ENCODE assay signal across 32 cellular contexts in the genomic region with DNA sequence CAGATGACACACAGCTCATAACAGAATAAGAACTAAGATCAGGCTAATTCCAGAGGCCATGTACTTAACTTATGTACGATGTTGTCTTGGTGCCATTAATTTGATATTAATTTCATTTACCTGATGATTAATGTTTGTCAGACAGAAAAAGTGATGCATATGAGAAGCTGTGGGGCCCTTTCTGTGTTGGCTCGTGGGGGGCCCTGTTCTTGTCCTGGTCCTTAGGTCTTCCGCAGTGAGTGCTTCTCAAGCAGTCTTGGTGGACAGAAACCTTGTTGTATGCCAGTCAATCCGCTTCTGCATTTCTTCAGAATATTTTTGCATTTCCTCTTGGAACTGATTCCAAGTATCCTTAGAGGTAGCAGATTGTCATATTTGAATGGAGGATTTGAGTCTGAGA.
"Had no signal": no experiment of that assay in that cellular context is flagged by ENCODE, and none has a peak within 500 bp of the region (broad histone marks: within the 10 kb centered on the region; RNA-seq: fewer than 3 reads in every experiment).

No MANE protein-coding gene starts in this region.

- DNase-seq: activated B cell treated with CpG ODN at 0.5 μM for 24 hours; activated CD4-positive, alpha-beta memory T cell treated with anti-CD3 and anti-CD28 coated beads for 36 hours; activated CD4-positive, alpha-beta T cell treated with anti-CD3 and anti-CD28 coated beads for 48 hours; activated CD4-positive, alpha-beta T cell treated with anti-CD3 and anti-CD28 coated beads, Interleukin-2, amount 50 U/mL, for 1 hour; activated CD8-positive, alpha-beta memory T cell treated with anti-CD3 and anti-CD28 coated beads, Interleukin-2, amount 10 ng/mL, durations not matched to agents 7 days and 5 days; activated CD8-positive, alpha-beta memory T cell treated with anti-CD3 and anti-CD28 coated beads, Interleukin-2, amount 50 U/mL, for 4 hours; activated CD8-positive, alpha-beta T cell treated with anti-CD3 and anti-CD28 coated beads, Interleukin-2, amount 10 ng/mL, durations not matched to agents 7 days and 5 days; activated effector memory CD4-positive, alpha-beta T cell treated with Interleukin-2 at 50 U/mL for 16 hours; activated gamma-delta T cell treated with Interleukin-2 at 50 U/mL for 16 hours; activated naive CD4-positive, alpha-beta T cell treated with anti-CD3 and anti-CD28 coated beads, Interleukin-2, amount 50 U/mL, for 16 hours; activated naive CD4-positive, alpha-beta T cell treated with Interleukin-2 at 50 U/mL for 16 hours; amygdala; aorta; body of pancreas; caudate nucleus; cortex of kidney; dermis blood vessel endothelial cell; effector CD4-positive, alpha-beta T cell; effector memory CD8-positive, alpha-beta T cell; esophagus squamous epithelium; foreskin melanocyte; heart right ventricle; T-cell; T1000; WERI-Rb-1 had no signal

- H3K9me3 Mint-ChIP-seq: activated B cell treated with CpG ODN at 0.5 μM for 24 hours; activated CD4-positive, alpha-beta memory T cell treated with anti-CD3 and anti-CD28 coated beads for 36 hours; activated T-helper 17 cell treated with anti-CD3 and anti-CD28 coated beads, Interleukin-2, amount 50 U/mL, for 72 hours; effector memory CD8-positive, alpha-beta T cell; T-cell; T-helper 1 cell treated with Interleukin-12 subunit alpha and Interleukin-12 subunit beta and Interleukin-4 antibody, amounts not matched to agents 30 μg/mL and 1 μg/mL, for 36 hours; T-helper 2 cell treated with Interferon-gamma antibody and Interleukin-4, amounts not matched to agents 5 μg/mL and 100 μg/mL, for 36 hours had no signal

- H3K27ac Mint-ChIP-seq: activated B cell treated with CpG ODN at 0.5 μM for 24 hours; activated CD4-positive, alpha-beta memory T cell treated with anti-CD3 and anti-CD28 coated beads for 36 hours; activated CD8-positive, alpha-beta memory T cell treated with anti-CD3 and anti-CD28 coated beads, Interleukin-2, amount 10 ng/mL, durations not matched to agents 7 days and 5 days; activated CD8-positive, alpha-beta T cell treated with anti-CD3 and anti-CD28 coated beads, Interleukin-2, amount 10 ng/mL, durations not matched to agents 7 days and 5 days; activated naive CD8-positive, alpha-beta T cell; activated T-helper 17 cell treated with anti-CD3 and anti-CD28 coated beads, Interleukin-2, amount 50 U/mL, for 72 hours; T-helper 1 cell treated with Interleukin-12 subunit alpha and Interleukin-12 subunit beta and Interleukin-4 antibody, amounts not matched to agents 30 μg/mL and 1 μg/mL, for 36 hours; T-helper 2 cell treated with Interferon-gamma antibody and Interleukin-4, amounts not matched to agents 5 μg/mL and 100 μg/mL, for 36 hours had no signal

- H3K27ac ChIP-seq: body of pancreas, epithelial cell of prostate, esophagus squamous epithelium, gastroesophageal sphincter, heart right ventricle, WERI-Rb-1 had no signal

- H3K9me3 ChIP-seq: body of pancreas, esophagus squamous epithelium, gastroesophageal sphincter, heart right ventricle had no signal

- H3K27me3 Mint-ChIP-seq: activated B cell treated with CpG ODN at 0.5 μM for 24 hours; activated CD4-positive, alpha-beta memory T cell treated with anti-CD3 and anti-CD28 coated beads for 36 hours; activated CD8-positive, alpha-beta memory T cell treated with anti-CD3 and anti-CD28 coated beads, Interleukin-2, amount 10 ng/mL, durations not matched to agents 7 days and 5 days; activated naive CD8-positive, alpha-beta T cell; activated T-helper 17 cell treated with anti-CD3 and anti-CD28 coated beads, Interleukin-2, amount 50 U/mL, for 72 hours; effector memory CD8-positive, alpha-beta T cell; T-cell had no signal

- H3K4me3 ChIP-seq: body of pancreas, esophagus squamous epithelium, gastroesophageal sphincter, heart right ventricle had no signal

- H3K4me3 Mint-ChIP-seq: activated B cell treated with CpG ODN at 0.5 μM for 24 hours; activated CD4-positive, alpha-beta memory T cell treated with anti-CD3 and anti-CD28 coated beads for 36 hours; activated CD8-positive, alpha-beta memory T cell treated with anti-CD3 and anti-CD28 coated beads, Interleukin-2, amount 10 ng/mL, durations not matched to agents 7 days and 5 days; activated CD8-positive, alpha-beta T cell treated with anti-CD3 and anti-CD28 coated beads, Interleukin-2, amount 10 ng/mL, durations not matched to agents 7 days and 5 days; activated naive CD8-positive, alpha-beta T cell; activated T-helper 17 cell treated with anti-CD3 and anti-CD28 coated beads, Interleukin-2, amount 50 U/mL, for 72 hours; effector memory CD8-positive, alpha-beta T cell; T-cell; T-helper 1 cell treated with Interleukin-12 subunit alpha and Interleukin-12 subunit beta and Interleukin-4 antibody, amounts not matched to agents 30 μg/mL and 1 μg/mL, for 36 hours; T-helper 2 cell treated with Interferon-gamma antibody and Interleukin-4, amounts not matched to agents 5 μg/mL and 100 μg/mL, for 36 hours had no signal

- ATAC-seq: activated CD4-positive, CD25-positive, alpha-beta regulatory T cell treated with anti-CD3 and anti-CD28 coated beads, Interleukin-2, amount 50 U/mL, for 24 hours; activated CD8-positive, alpha-beta memory T cell treated with anti-CD3 and anti-CD28 coated beads, Interleukin-2, amount 10 ng/mL, durations not matched to agents 7 days and 5 days; activated CD8-positive, alpha-beta T cell treated with anti-CD3 and anti-CD28 coated beads, Interleukin-2, amount 10 ng/mL, durations not matched to agents 7 days and 5 days; activated T-helper 17 cell treated with anti-CD3 and anti-CD28 coated beads, Interleukin-2, amount 50 U/mL, for 72 hours; effector memory CD8-positive, alpha-beta T cell; gastroesophageal sphincter; heart right ventricle; T-cell had no signal
